Comparison of ENCODE assay signal across 5 cellular contexts in the genomic region with DNA sequence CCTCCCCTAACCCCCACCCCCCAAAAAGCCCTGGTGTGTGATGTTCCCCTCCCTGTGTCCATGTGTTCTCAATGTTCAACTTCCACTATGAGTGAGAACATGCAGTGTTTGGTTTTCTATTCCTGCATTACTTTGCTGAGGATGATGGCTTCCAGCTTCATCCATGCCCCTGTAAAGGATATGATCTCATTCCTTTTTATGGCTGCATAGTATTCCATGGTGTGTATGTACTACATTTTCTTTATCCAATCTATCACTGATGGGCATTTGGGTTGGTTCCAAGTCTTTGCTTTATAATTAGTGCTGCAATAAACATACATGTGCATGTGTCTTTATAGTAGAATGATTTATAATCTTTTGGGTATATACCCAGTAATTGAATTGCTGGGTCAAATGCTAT. TPM values are rescaled to one million over a fixed set of nuclear protein-coding genes. Genes with fewer than 3 reads are reported as not detected.
"Had no signal": no experiment of that assay in that cellular context is flagged by ENCODE, and none has a peak within 500 bp of the region (broad histone marks: within the 10 kb centered on the region; RNA-seq: fewer than 3 reads in every experiment).

No MANE protein-coding gene starts in this region.

RNA-seq across cellular contexts. Expression of gene TMEM247, which starts 43.0 kb away (rescaled TPM):
- total RNA-seq: HepG2, HT-29, HT1080, IMR-90 had no signal
- polyA plus RNA-seq: HepG2, IgD-negative memory B cell, IMR-90 had no signal
